In genomic region chr4:73729534-73730165, GRCh38 we compare ENCODE assay signal across 8 cellular contexts. TPM values are rescaled to one million over a fixed set of nuclear protein-coding genes. Genes with fewer than 3 reads are reported as not detected.
A peak's percentile ranks its signal among the peaks of the same experiment; 100 is the strongest.
DNase-seq lines count a peak whose midpoint lies in the region; ATAC-seq and TF ChIP-seq lines count a peak whose summit lies in the region.

No MANE protein-coding gene starts in this region.

- POLR2A ChIA-PET in BJ (lab: Charles Lee) = no interaction called here

- no peaks in the 10 kb centered on the region for H3K9me3 ChIP-seq in right atrium auricular region

- peak; percentile 57 for ATAC-seq in GM18858 (IDR thresholded peaks at IDR 0.05; ENCODE audit: unreplicated experiment)
- peak; percentile 63 for ATAC-seq in HG03108 (IDR thresholded peaks at IDR 0.05; ENCODE audit: unreplicated experiment)
- ATAC-seq in sciatic nerve = peak; percentile 92

- CTCF ChIA-PET in BJ (lab: Yijun Ruan, JAX) = interaction anchor here (0.6 to 2.8 kb wide), 27 partner anchors 10 to 405 kb away, joined by 3 to 24 read pairs (median 4); partner anchors contain the start of genes CXCL8 and PF4V1

- peak overlapping the region in 1 of 2 donors; percentile 20 for H3K27ac ChIP-seq in right atrium auricular region

- TF ChIP-seq CTCF in BJ (IDR thresholded peaks at IDR 0.05; ENCODE audit: insufficient read depth, low read depth, low read length) = peak; percentile 86
- TF ChIP-seq CTCF in right atrium auricular region (IDR thresholded peaks at IDR 0.05) = peak; percentile 51 to 83

- intact Hi-C loops in sciatic nerve (cut with DNase I) = no loop called here

- H3K36me3 ChIP-seq in BJ (ENCODE audit: control insufficient read depth, insufficient read depth, low read length) (no peaks in the 10 kb centered on the region), right atrium auricular region (no peaks in the 10 kb centered on the region)

- peaks cover 0 to 16% of the 10 kb centered on the region in 2 donors for H3K4me1 ChIP-seq in right atrium auricular region

- H3K27me3 ChIP-seq in BJ (ENCODE audit: control insufficient read depth, insufficient read depth, low read length) (no peaks in the 10 kb centered on the region), right atrium auricular region (no peaks in the 10 kb centered on the region)

- DNase-seq in BJ (ENCODE audit: low read depth) (no peak), NCI-H446 (lab: John Stamatoyannopoulos, UW) (peak; percentile 5 to 40), amniotic epithelial cell (ENCODE audit: low read depth) (peak; percentile 89), right atrium auricular region (ENCODE audit: low spot score) (peak; percentile 82), sciatic nerve (ENCODE audit: low spot score) (peak; percentile 79)
- DNase-seq in stimulated activated CD8-positive, alpha-beta memory T cell treated with anti-CD3 and anti-CD28 coated beads, Interleukin-4, amount 100 ng/mL, for 48 hours = no peak

- H3K4me3 ChIP-seq in BJ (ENCODE audit: low read depth, low read length) = no peak overlapping the region
- no peak overlapping the region for H3K4me3 ChIP-seq in right atrium auricular region

RNA-seq across cellular contexts. Expression of gene CXCL8, which starts 10.7 kb away (rescaled TPM):
- 1.0 and 1.1 TPM in 2 replicates for polyA plus RNA-seq in BJ (2011; rRNA removed)
- polyA minus RNA-seq in BJ (2011; rRNA and poly(A)+ RNA removed) = 0.57 TPM in 1 of 2 replicates, not detected in the other
- total RNA-seq in right atrium auricular region = 1 to 10 TPM; 2.6 to 7.9 TPM
- 33.0 TPM for total RNA-seq in sciatic nerve

Comparison
In these comparisons a context has a peak if more than half of its experiments do, and no peak if none do; other contexts are left out.
1. DNase-seq: peak in NCI-H446 (2 of 2), amniotic epithelial cell (single experiment), right atrium auricular region (single experiment) and sciatic nerve (single experiment); none in BJ (single experiment) and stimulated activated CD8-positive, alpha-beta memory T cell treated with anti-CD3 and anti-CD28 coated beads, Interleukin-4, amount 100 ng/mL, for 48 hours (single experiment).
2. Peak in every context shown above with its lines, with median percentiles within 50 percentile points of each other: ATAC-seq.